In the genomic region with DNA sequence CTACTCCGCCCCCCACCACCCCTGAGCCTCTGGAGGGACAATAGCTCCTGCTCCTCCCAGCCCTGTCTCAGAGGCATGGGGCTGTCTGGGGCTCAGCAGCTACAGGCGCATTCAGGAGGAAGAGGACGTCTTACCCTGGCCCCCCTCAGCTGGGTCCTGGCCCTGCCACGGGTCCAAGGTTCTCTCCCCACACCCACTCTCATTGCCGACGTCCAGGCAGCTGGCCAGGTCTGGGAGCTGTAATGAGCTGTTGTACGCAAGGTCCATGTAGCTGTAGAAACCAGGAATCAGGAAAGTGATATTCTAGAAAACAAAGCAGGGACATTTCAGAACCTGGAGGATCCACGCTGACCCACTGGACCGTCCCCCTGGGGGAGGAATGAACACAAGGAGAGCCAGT, we compare ENCODE assay signal across 24 cellular contexts.
"Had no signal": no experiment of that assay in that cellular context is flagged by ENCODE, and none has a peak within 500 bp of the region (broad histone marks: within the 10 kb centered on the region; RNA-seq: fewer than 3 reads in every experiment).

No MANE protein-coding gene starts in this region.

- H3K36me3 ChIP-seq: gastrocnemius medialis, pancreas, thoracic aorta had no signal

- H3K9me3 ChIP-seq: esophagus squamous epithelium, gastrocnemius medialis, neutrophil, pancreas, thoracic aorta, upper lobe of right lung had no signal

- H3K4me3 ChIP-seq: coronary artery, esophagus squamous epithelium, gastrocnemius medialis, lung, pancreas, smooth muscle cell, thoracic aorta, upper lobe of right lung had no signal

- H3K36me3 Mint-ChIP-seq: natural killer cell had no signal

- H3K27ac Mint-ChIP-seq: activated CD8-positive, alpha-beta T cell treated with anti-CD3 and anti-CD28 coated beads, Interleukin-2, amount 10 ng/mL, durations not matched to agents 7 days and 5 days; activated naive CD8-positive, alpha-beta T cell treated with anti-CD3 and anti-CD28 coated beads, Interleukin-2, amount 10 ng/mL, durations not matched to agents 7 days and 5 days; endodermal cell; natural killer cell; stimulated activated memory B cell treated with anti-CD40 and anti-IgM and Interleukin-4, amounts not matched to agents 10 μg/mL and 1 μg/mL and 100 μg/mL, for 72 hours had no signal

- DNase-seq: activated CD4-positive, alpha-beta T cell treated with anti-CD3 and anti-CD28 coated beads, Interleukin-2, amount 50 U/mL, for 1 hour; activated CD4-positive, CD25-positive, alpha-beta regulatory T cell treated with anti-CD3 and anti-CD28 coated beads, Interleukin-2, amount 50 U/mL, for 72 hours; activated CD8-positive, alpha-beta T cell treated with anti-CD3 and anti-CD28 coated beads, Interleukin-2, amount 10 ng/mL, durations not matched to agents 7 days and 5 days; activated naive CD4-positive, alpha-beta T cell treated with Interleukin-2 at 50 U/mL for 16 hours; activated T-cell treated with anti-CD3 and anti-CD28 coated beads, Interleukin-2, amount 50 U/mL, for 1 hour; endodermal cell; esophagus squamous epithelium; gastrocnemius medialis; natural killer cell; stimulated activated CD4-positive, alpha-beta T cell treated with anti-CD3 and anti-CD28 coated beads, Interleukin-15, amount 100 ng/mL, for 24 hours; WERI-Rb-1 had no signal

- H3K27me3 Mint-ChIP-seq: activated naive CD8-positive, alpha-beta T cell treated with anti-CD3 and anti-CD28 coated beads, Interleukin-2, amount 10 ng/mL, durations not matched to agents 7 days and 5 days; stimulated activated memory B cell treated with anti-CD40 and anti-IgM and Interleukin-4, amounts not matched to agents 10 μg/mL and 1 μg/mL and 100 μg/mL, for 72 hours had no signal

- H3K27ac ChIP-seq: coronary artery, esophagus squamous epithelium, gastrocnemius medialis, neutrophil, pancreas, thoracic aorta, upper lobe of right lung, WERI-Rb-1 had no signal

- FAIRE-seq: bronchial epithelial cell, pancreas, TTC549 had no signal

- H3K4me1 Mint-ChIP-seq: activated naive CD8-positive, alpha-beta T cell treated with anti-CD3 and anti-CD28 coated beads, Interleukin-2, amount 10 ng/mL, durations not matched to agents 7 days and 5 days; endodermal cell; natural killer cell had no signal

- H3K9me3 Mint-ChIP-seq: activated naive CD8-positive, alpha-beta T cell treated with anti-CD3 and anti-CD28 coated beads, Interleukin-2, amount 10 ng/mL, durations not matched to agents 7 days and 5 days; endodermal cell; natural killer cell; stimulated activated memory B cell treated with anti-CD40 and anti-IgM and Interleukin-4, amounts not matched to agents 10 μg/mL and 1 μg/mL and 100 μg/mL, for 72 hours had no signal

- H3K4me2 ChIP-seq: smooth muscle cell had no signal

- H3K4me3 Mint-ChIP-seq: activated CD8-positive, alpha-beta T cell treated with anti-CD3 and anti-CD28 coated beads, Interleukin-2, amount 10 ng/mL, durations not matched to agents 7 days and 5 days; activated naive CD8-positive, alpha-beta T cell treated with anti-CD3 and anti-CD28 coated beads, Interleukin-2, amount 10 ng/mL, durations not matched to agents 7 days and 5 days; endodermal cell; natural killer cell; stimulated activated memory B cell treated with anti-CD40 and anti-IgM and Interleukin-4, amounts not matched to agents 10 μg/mL and 1 μg/mL and 100 μg/mL, for 72 hours had no signal

- ATAC-seq: activated CD8-positive, alpha-beta T cell treated with anti-CD3 and anti-CD28 coated beads, Interleukin-2, amount 10 ng/mL, durations not matched to agents 7 days and 5 days; gastrocnemius medialis; natural killer cell; right cardiac atrium; SK-N-SH treated with all-trans-retinoic acid at 6 μM for 48 hours; stimulated activated memory B cell treated with anti-CD40 and anti-IgM and Interleukin-4, amounts not matched to agents 10 μg/mL and 1 μg/mL and 100 μg/mL, for 72 hours; upper lobe of right lung had no signal

- H3K27me3 ChIP-seq: esophagus squamous epithelium, gastrocnemius medialis, neutrophil, pancreas, upper lobe of right lung had no signal

- H3K4me1 ChIP-seq: gastrocnemius medialis, pancreas, upper lobe of right lung had no signal
